ENCODE assay signal across 1 cellular context in the genomic region with DNA sequence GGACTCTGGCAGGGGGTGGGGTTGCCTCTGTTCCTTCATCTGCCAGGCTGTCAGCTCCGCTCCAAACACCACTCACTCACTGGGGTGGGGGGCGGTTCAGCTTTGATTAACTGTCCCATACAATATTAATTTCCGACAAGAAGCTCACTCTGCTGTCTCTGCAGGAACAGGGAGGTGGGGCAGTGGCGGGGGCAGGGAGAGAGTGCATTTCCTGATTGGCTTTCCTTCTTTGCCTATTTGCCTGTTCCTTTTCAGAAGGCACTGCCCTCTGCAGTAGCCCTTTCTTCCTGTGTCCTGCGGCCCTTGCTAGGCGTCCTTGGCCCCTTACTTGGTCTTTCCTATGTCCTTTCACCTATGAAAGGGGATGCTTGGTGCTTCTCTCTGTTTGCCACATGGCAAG.
TF ChIP-seq lines count a peak whose summit lies in the region.

No MANE protein-coding gene starts in this region.

TF ChIP-seq in GM23338, 12 proteins besides CTCF, POLR2A, EP300 and RAD21 (continued from another document):
- TF ChIP-seq, protein P1, sequence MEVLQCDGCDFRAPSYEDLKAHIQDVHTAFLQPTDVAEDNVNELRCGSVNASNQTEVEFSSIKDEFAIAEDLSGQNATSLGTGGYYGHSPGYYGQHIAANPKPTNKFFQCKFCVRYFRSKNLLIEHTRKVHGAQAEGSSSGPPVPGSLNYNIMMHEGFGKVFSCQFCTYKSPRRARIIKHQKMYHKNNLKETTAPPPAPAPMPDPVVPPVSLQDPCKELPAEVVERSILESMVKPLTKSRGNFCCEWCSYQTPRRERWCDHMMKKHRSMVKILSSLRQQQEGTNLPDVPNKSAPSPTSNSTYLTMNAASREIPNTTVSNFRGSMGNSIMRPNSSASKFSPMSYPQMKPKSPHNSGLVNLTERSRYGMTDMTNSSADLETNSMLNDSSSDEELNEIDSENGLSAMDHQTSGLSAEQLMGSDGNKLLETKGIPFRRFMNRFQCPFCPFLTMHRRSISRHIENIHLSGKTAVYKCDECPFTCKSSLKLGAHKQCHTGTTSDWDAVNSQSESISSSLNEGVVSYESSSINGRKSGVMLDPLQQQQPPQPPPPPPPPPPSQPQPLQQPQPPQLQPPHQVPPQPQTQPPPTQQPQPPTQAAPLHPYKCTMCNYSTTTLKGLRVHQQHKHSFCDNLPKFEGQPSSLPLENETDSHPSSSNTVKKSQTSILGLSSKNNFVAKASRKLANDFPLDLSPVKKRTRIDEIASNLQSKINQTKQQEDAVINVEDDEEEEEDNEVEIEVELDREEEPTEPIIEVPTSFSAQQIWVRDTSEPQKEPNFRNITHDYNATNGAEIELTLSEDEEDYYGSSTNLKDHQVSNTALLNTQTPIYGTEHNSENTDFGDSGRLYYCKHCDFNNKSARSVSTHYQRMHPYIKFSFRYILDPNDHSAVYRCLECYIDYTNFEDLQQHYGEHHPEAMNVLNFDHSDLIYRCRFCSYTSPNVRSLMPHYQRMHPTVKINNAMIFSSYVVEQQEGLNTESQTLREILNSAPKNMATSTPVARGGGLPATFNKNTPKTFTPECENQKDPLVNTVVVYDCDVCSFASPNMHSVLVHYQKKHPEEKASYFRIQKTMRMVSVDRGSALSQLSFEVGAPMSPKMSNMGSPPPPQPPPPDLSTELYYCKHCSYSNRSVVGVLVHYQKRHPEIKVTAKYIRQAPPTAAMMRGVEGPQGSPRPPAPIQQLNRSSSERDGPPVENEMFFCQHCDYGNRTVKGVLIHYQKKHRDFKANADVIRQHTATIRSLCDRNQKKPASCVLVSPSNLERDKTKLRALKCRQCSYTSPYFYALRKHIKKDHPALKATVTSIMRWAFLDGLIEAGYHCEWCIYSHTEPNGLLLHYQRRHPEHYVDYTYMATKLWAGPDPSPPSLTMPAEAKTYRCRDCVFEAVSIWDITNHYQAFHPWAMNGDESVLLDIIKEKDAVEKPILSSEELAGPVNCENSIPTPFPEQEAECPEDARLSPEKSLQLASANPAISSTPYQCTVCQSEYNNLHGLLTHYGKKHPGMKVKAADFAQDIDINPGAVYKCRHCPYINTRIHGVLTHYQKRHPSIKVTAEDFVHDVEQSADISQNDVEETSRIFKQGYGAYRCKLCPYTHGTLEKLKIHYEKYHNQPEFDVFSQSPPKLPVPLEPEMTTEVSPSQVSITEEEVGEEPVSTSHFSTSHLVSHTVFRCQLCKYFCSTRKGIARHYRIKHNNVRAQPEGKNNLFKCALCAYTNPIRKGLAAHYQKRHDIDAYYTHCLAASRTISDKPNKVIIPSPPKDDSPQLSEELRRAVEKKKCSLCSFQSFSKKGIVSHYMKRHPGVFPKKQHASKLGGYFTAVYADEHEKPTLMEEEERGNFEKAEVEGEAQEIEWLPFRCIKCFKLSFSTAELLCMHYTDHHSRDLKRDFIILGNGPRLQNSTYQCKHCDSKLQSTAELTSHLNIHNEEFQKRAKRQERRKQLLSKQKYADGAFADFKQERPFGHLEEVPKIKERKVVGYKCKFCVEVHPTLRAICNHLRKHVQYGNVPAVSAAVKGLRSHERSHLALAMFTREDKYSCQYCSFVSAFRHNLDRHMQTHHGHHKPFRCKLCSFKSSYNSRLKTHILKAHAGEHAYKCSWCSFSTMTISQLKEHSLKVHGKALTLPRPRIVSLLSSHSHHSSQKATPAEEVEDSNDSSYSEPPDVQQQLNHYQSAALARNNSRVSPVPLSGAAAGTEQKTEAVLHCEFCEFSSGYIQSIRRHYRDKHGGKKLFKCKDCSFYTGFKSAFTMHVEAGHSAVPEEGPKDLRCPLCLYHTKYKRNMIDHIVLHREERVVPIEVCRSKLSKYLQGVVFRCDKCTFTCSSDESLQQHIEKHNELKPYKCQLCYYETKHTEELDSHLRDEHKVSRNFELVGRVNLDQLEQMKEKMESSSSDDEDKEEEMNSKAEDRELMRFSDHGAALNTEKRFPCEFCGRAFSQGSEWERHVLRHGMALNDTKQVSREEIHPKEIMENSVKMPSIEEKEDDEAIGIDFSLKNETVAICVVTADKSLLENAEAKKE (CRISPR knock-in tag; IDR thresholded peaks at IDR 0.05), result no peak
- no peak for TF ChIP-seq JUNB (IDR thresholded peaks at IDR 0.05; ENCODE audit: unreplicated experiment)
- no peak for TF ChIP-seq ZNF331 (CRISPR knock-in tag; IDR thresholded peaks at IDR 0.05; ENCODE audit: low read depth)
- TF ChIP-seq, protein P2, sequence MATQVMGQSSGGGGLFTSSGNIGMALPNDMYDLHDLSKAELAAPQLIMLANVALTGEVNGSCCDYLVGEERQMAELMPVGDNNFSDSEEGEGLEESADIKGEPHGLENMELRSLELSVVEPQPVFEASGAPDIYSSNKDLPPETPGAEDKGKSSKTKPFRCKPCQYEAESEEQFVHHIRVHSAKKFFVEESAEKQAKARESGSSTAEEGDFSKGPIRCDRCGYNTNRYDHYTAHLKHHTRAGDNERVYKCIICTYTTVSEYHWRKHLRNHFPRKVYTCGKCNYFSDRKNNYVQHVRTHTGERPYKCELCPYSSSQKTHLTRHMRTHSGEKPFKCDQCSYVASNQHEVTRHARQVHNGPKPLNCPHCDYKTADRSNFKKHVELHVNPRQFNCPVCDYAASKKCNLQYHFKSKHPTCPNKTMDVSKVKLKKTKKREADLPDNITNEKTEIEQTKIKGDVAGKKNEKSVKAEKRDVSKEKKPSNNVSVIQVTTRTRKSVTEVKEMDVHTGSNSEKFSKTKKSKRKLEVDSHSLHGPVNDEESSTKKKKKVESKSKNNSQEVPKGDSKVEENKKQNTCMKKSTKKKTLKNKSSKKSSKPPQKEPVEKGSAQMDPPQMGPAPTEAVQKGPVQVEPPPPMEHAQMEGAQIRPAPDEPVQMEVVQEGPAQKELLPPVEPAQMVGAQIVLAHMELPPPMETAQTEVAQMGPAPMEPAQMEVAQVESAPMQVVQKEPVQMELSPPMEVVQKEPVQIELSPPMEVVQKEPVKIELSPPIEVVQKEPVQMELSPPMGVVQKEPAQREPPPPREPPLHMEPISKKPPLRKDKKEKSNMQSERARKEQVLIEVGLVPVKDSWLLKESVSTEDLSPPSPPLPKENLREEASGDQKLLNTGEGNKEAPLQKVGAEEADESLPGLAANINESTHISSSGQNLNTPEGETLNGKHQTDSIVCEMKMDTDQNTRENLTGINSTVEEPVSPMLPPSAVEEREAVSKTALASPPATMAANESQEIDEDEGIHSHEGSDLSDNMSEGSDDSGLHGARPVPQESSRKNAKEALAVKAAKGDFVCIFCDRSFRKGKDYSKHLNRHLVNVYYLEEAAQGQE (IDR thresholded peaks at IDR 0.05; ENCODE audit: unreplicated experiment), result no peak
- TF ChIP-seq, protein P3, sequence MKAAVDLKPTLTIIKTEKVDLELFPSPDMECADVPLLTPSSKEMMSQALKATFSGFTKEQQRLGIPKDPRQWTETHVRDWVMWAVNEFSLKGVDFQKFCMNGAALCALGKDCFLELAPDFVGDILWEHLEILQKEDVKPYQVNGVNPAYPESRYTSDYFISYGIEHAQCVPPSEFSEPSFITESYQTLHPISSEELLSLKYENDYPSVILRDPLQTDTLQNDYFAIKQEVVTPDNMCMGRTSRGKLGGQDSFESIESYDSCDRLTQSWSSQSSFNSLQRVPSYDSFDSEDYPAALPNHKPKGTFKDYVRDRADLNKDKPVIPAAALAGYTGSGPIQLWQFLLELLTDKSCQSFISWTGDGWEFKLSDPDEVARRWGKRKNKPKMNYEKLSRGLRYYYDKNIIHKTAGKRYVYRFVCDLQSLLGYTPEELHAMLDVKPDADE (IDR thresholded peaks at IDR 0.05), result no peak
- TF ChIP-seq NANOG (IDR thresholded peaks at IDR 0.05; ENCODE audit: borderline replicate concordance), result no peak
- no peak for TF ChIP-seq POLR2AphosphoS5 (IDR thresholded peaks at IDR 0.05; ENCODE audit: low read depth)
- TF ChIP-seq STAT1 (IDR thresholded peaks at IDR 0.05; ENCODE audit: unreplicated experiment), result no peak
